1 cellular context compared by ENCODE assay signal in the genomic region with DNA sequence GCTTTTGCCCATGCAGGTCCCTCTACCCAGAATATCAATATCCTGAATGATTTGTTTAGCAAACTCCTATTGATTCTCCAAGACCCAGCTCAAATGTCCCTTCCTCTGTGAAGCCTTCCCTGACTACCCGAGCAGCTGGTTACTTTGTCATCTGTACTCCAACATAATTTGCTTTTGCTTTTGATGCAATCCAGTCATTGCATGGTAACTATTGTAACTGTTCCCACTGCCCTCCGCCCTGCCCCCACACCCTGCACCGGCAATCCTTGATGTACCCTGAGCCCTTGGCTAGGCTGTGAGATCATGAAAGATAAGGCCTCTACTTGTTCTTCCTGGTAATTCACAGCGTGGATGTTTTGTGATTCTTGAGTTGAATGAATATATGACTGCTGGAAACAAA.
TF ChIP-seq lines count a peak whose summit lies in the region.

No MANE protein-coding gene starts in this region.

TF ChIP-seq in HEK293, 187 proteins besides CTCF, POLR2A, EP300 and RAD21 (continued from another document):
- TF ChIP-seq, protein P1, sequence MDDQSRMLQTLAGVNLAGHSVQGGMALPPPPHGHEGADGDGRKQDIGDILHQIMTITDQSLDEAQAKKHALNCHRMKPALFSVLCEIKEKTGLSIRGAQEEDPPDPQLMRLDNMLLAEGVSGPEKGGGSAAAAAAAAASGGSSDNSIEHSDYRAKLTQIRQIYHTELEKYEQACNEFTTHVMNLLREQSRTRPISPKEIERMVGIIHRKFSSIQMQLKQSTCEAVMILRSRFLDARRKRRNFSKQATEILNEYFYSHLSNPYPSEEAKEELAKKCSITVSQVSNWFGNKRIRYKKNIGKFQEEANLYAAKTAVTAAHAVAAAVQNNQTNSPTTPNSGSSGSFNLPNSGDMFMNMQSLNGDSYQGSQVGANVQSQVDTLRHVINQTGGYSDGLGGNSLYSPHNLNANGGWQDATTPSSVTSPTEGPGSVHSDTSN (CRISPR knock-in tag; IDR thresholded peaks at IDR 0.05) = no peak
- TF ChIP-seq ZBTB17 (tag by site-specific recombination; IDR thresholded peaks at IDR 0.05) = no peak; the same call in 1 of the 2 replicates
- TF ChIP-seq ZFP3 (tag by site-specific recombination; IDR thresholded peaks at IDR 0.05; ENCODE audit: low read depth) = peak; percentile 76
- no peak for TF ChIP-seq ZNF639 (tag by site-specific recombination; IDR thresholded peaks at IDR 0.05)
- no peak for TF ChIP-seq ZNF626 (tag by site-specific recombination; IDR thresholded peaks at IDR 0.05)
- no peak for TF ChIP-seq ZNF133 (tag by site-specific recombination; IDR thresholded peaks at IDR 0.05)
- no peak for TF ChIP-seq ZNF624 (tag by site-specific recombination; IDR thresholded peaks at IDR 0.05)
- TF ChIP-seq BCL11A (tag by site-specific recombination; IDR thresholded peaks at IDR 0.05; ENCODE audit: low read depth) = no peak
- no peak for TF ChIP-seq ZNF280D (tag by site-specific recombination; IDR thresholded peaks at IDR 0.05)
- TF ChIP-seq ZBTB48 (tag by site-specific recombination; IDR thresholded peaks at IDR 0.05) = 0 out of 2 replicates have a peak, but pooled peaks have one; percentile 35
- TF ChIP-seq AEBP2 (tag by site-specific recombination; IDR thresholded peaks at IDR 0.05; ENCODE audit: borderline replicate concordance) = no peak
- TF ChIP-seq ZNF549 (tag by site-specific recombination; IDR thresholded peaks at IDR 0.05) = no peak
- TF ChIP-seq ZNF837 (tag by site-specific recombination; IDR thresholded peaks at IDR 0.05) = no peak
TF ChIP-seq in HEK293: peak in this region for 2.
